ENCODE assay signal across 12 cellular contexts in the genomic region with DNA sequence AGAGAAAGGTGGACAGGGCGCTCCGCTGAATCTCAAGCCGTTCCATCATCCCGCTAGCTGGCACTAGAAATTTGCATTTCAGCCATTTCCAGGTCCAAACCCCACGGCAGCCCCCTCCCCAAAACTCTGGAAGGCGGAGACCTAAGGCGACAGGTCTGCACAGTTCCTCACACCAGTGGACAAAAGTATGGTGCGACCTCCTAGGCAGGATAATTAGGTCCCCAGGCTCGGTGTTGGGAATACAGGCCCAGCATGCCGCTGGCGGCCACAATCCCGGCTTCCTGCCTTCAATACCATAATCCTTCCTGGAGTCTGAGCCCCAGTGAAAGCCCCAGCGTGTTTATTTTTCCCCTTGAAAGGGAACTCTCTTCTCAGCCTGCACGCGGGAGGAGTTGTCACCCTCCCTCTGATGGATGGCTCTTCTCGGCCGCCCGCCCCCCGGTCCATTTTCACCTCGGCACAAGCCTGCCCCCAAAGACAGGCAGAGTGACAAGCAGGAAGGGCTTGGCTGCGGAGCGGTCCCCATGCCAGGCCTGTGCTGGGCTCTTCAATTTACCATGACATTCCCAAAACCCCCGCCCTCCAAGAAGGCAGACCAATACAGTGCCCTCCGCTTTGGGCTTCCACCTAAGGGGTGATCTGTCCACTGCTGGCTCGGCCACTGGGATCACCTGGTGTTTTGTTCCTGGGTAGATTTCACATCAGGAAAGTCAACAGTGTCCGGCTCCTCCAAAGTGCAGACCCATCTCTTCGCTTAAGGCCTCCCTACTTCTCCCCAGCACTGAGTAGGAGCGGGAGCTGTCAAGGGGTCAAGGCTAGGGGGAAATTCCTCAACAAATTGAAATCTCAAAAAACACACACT. TPM values are rescaled to one million over a fixed set of nuclear protein-coding genes. Genes with fewer than 3 reads are reported as not detected.
A peak's percentile ranks its signal among the peaks of the same experiment; 100 is the strongest.
DNase-seq lines count a peak whose midpoint lies in the region; ATAC-seq, FAIRE-seq and TF ChIP-seq lines count a peak whose summit lies in the region.
"Had no signal": no experiment of that assay in that cellular context is flagged by ENCODE, and none has a peak within 500 bp of the region (broad histone marks: within the 10 kb centered on the region; RNA-seq: fewer than 3 reads in every experiment).

No MANE protein-coding gene starts in this region.

- H3K27me3 Mint-ChIP-seq in astrocyte (ENCODE audit: low read depth, unreplicated experiment): peaks cover 6% of the 10 kb centered on the region
- peaks cover 53% of the 10 kb centered on the region for H3K27me3 Mint-ChIP-seq in activated T-cell treated with anti-CD3 and anti-CD28 coated beads, Interleukin-2, amount 50 U/mL, for 4 hours (ENCODE audit: low read depth)

- H3K27me3 ChIP-seq in astrocyte (ENCODE audit: insufficient read depth, low read length) (peaks cover 54% of the 10 kb centered on the region), iPS-15b (ENCODE audit: control insufficient read depth, insufficient read depth, low read length) (peaks cover 6% of the 10 kb centered on the region), ovary (no peaks in the 10 kb centered on the region)

- TF ChIP-seq CTCF in astrocyte (IDR thresholded peaks at IDR 0.05; ENCODE audit: insufficient read depth, low read depth, low read length) (no peak), ovary (IDR thresholded peaks at IDR 0.05) (no peak)

- no peak for FAIRE-seq in astrocyte (lab: Jason Lieb, UNC)

- peaks cover 32% of the 10 kb centered on the region for H3K4me1 Mint-ChIP-seq in astrocyte (ENCODE audit: low read depth, unreplicated experiment)
- peaks cover 2% of the 10 kb centered on the region for H3K4me1 Mint-ChIP-seq in activated T-cell treated with anti-CD3 and anti-CD28 coated beads, Interleukin-2, amount 50 U/mL, for 4 hours (ENCODE audit: low read depth)

- peak overlapping the region; percentile 54 for H3K4me3 ChIP-seq in astrocyte (ENCODE audit: insufficient read depth, low read depth, low read length)
- peak overlapping the region; percentile 87 for H3K4me3 ChIP-seq in iPS-15b (ENCODE audit: low read depth, low read length)
- H3K4me3 ChIP-seq in ovary: peak overlapping the region; percentile 78

- TF ChIP-seq EP300 in ovary (IDR thresholded peaks at IDR 0.05): no peak

- H3K9ac ChIP-seq in astrocyte (ENCODE audit: low read length): no peak overlapping the region
- H3K9ac ChIP-seq in iPS-15b (ENCODE audit: low read depth, low read length): peak overlapping the region; percentile 84

- H3K9me3 Mint-ChIP-seq in astrocyte (ENCODE audit: unreplicated experiment): no peaks in the 10 kb centered on the region
- no peaks in the 10 kb centered on the region for H3K9me3 Mint-ChIP-seq in activated T-cell treated with anti-CD3 and anti-CD28 coated beads, Interleukin-2, amount 50 U/mL, for 4 hours

- H3K4me3 Mint-ChIP-seq in astrocyte (ENCODE audit: unreplicated experiment): peak overlapping the region; percentile 94
- no peak overlapping the region for H3K4me3 Mint-ChIP-seq in activated T-cell treated with anti-CD3 and anti-CD28 coated beads, Interleukin-2, amount 50 U/mL, for 4 hours

- peaks cover 16% of the 10 kb centered on the region for H3K36me3 Mint-ChIP-seq in astrocyte (ENCODE audit: low read depth, unreplicated experiment)
- no peaks in the 10 kb centered on the region for H3K36me3 Mint-ChIP-seq in activated T-cell treated with anti-CD3 and anti-CD28 coated beads, Interleukin-2, amount 50 U/mL, for 4 hours (ENCODE audit: insufficient read depth)

- 81 to 90% (median 84%) methylated on average over 28 of the region's 28 CpGs for WGBS in ovary, 3 donors

- no peaks in the 10 kb centered on the region for H3K9me3 ChIP-seq in astrocyte (ENCODE audit: insufficient read depth, low read depth, low read length)
- no peaks in the 10 kb centered on the region for H3K9me3 ChIP-seq in iPS-15b (ENCODE audit: control insufficient read depth, insufficient read depth, low read length)
- H3K9me3 ChIP-seq in ovary: no peaks in the 10 kb centered on the region

- DNase-seq in D341Med (ENCODE audit: low spot score) (peak; percentile 49), astrocyte (ENCODE audit: low read depth) (no peak), ovary (peak in 2 of 5 donors; percentile 20 to 44)
- DNase-seq in activated CD4-positive, alpha-beta T cell treated with anti-CD3 and anti-CD28 coated beads for 4 hours: no peak
- DNase-seq in activated T-cell treated with anti-CD3 and anti-CD28 coated beads, Interleukin-2, amount 50 U/mL, for 4 hours: no peak
- no peak for DNase-seq in activated CD8-positive, alpha-beta memory T cell treated with anti-CD3 and anti-CD28 coated beads, Interleukin-2, amount 50 U/mL, for 4 hours
- DNase-seq: activated effector memory CD4-positive, alpha-beta T cell treated with anti-CD3 and anti-CD28 coated beads, Interleukin-2, amount 50 U/mL, for 16 hours; HCEC 1CT; NCI-H526 treated with DMSO at 0.1 percent for 48 hours had no signal

- ATAC-seq in GM18873 (IDR thresholded peaks at IDR 0.05; ENCODE audit: low FRiP score, unreplicated experiment): no peak
- no peak for ATAC-seq in activated T-cell treated with anti-CD3 and anti-CD28 coated beads, Interleukin-2, amount 50 U/mL, for 4 hours

- H2AFZ ChIP-seq in astrocyte (ENCODE audit: low read depth, low read length): no peak overlapping the region

- peak overlapping the region; percentile 83 for H3K4me2 ChIP-seq in astrocyte (ENCODE audit: low read length)

- no peak for TF ChIP-seq POLR2A in ovary (IDR thresholded peaks at IDR 0.05)

- intact Hi-C loops in ovary (cut with DNase I): loop anchor here in 2 of 4 donors (10.0 kb wide), 3 partner anchors 111 to 291 kb away; no protein-coding TSS in a partner anchor

- H3K27ac ChIP-seq in astrocyte (ENCODE audit: low read depth, low read length): no peak overlapping the region
- no peak overlapping the region for H3K27ac ChIP-seq in ovary

- H4K20me1 ChIP-seq in astrocyte (ENCODE audit: insufficient read depth, low read length): peaks cover 4% of the 10 kb centered on the region

- H3K79me2 ChIP-seq in astrocyte (ENCODE audit: insufficient read depth, low read length): peaks cover 3% of the 10 kb centered on the region

- H3K36me3 ChIP-seq in astrocyte (ENCODE audit: insufficient read depth, low read length): no peaks in the 10 kb centered on the region
- peaks cover 18% of the 10 kb centered on the region for H3K36me3 ChIP-seq in iPS-15b (ENCODE audit: control insufficient read depth, insufficient read depth, low read length)
- no peaks in the 10 kb centered on the region for H3K36me3 ChIP-seq in ovary

- H3K27ac Mint-ChIP-seq in astrocyte (ENCODE audit: unreplicated experiment): peak overlapping the region; percentile 80
- H3K27ac Mint-ChIP-seq: CD14-positive monocyte had no signal

- H3K4me1 ChIP-seq in astrocyte (ENCODE audit: insufficient read depth, low read length) (peaks cover 15% of the 10 kb centered on the region), iPS-15b (ENCODE audit: control insufficient read depth, insufficient read depth, low read length) (peaks cover 50% of the 10 kb centered on the region), ovary (ENCODE audit: insufficient read depth) (peaks cover 1% of the 10 kb centered on the region)

RNA-seq across cellular contexts. Expression of gene FGFR2, which starts 2.2 kb away (rescaled TPM):
- 10.6 and 11.8 TPM in 2 replicates for total RNA-seq in astrocyte
- total RNA-seq in ovary: 10 to 100 TPM; 11.9 to 52.2 (median 29.7) TPM
- 10 to 100 TPM in 1 of 2 donors, 1 to 10 TPM in 1; 8.8 to 16.1 TPM for polyA plus RNA-seq in ovary
- total RNA-seq in activated T-cell treated with anti-CD3 and anti-CD28 coated beads, Interleukin-2, amount 50 U/mL, for 4 hours: under 1 TPM; 0.18 to 0.48 (median 0.33) TPM
- polyA plus RNA-seq: CD14-positive monocyte had no signal
